1 cellular context compared by ENCODE assay signal in genomic region chr4:3207531-3208037, GRCh38.
TF ChIP-seq lines count a peak whose summit lies in the region.

No MANE protein-coding gene starts in this region.

TF ChIP-seq in HepG2, 621 proteins besides CTCF, POLR2A, EP300 and RAD21 (continued from another document and continues in another):
- TF ChIP-seq FOXP4 (CRISPR knock-in tag; IDR thresholded peaks at IDR 0.05) (peak; percentile 85), ATF1 (CRISPR knock-in tag; IDR thresholded peaks at IDR 0.05) (peak; percentile 71), ZFP1 (CRISPR knock-in tag; IDR thresholded peaks at IDR 0.05) (0 out of 2 replicates have a peak, but pooled peaks have one; percentile 49), GRHL1 (CRISPR knock-in tag; conservative IDR thresholded peaks at IDR 0.05) (no peak), SP5 (CRISPR knock-in tag; IDR thresholded peaks at IDR 0.05; ENCODE audit: borderline replicate concordance, low read depth) (no peak), PAX8 (CRISPR knock-in tag; IDR thresholded peaks at IDR 0.05; ENCODE audit: borderline replicate concordance) (no peak), NR2F6 (IDR thresholded peaks at IDR 0.05) (peak; percentile 68), NR2F6 (CRISPR knock-in tag; IDR thresholded peaks at IDR 0.05) (peak; percentile 84), HNF4G (IDR thresholded peaks at IDR 0.05; ENCODE audit: borderline replicate concordance, low read depth, low read length) (peak; percentile 54), HNF4G (CRISPR knock-in tag; IDR thresholded peaks at IDR 0.05; ENCODE audit: borderline replicate concordance, low read depth) (no peak), MEF2D (CRISPR knock-in tag; IDR thresholded peaks at IDR 0.05) (peak; percentile 61; the same call in 1 of the 2 replicates), MXD3 (CRISPR knock-in tag; IDR thresholded peaks at IDR 0.05) (no peak), PATZ1 (CRISPR knock-in tag; IDR thresholded peaks at IDR 0.05) (peak; percentile 81), NFYB (CRISPR knock-in tag; IDR thresholded peaks at IDR 0.05) (no peak), ZNF18 (CRISPR knock-in tag; IDR thresholded peaks at IDR 0.05; ENCODE audit: insufficient replicate concordance) (no peak), FOXA3 (CRISPR knock-in tag; IDR thresholded peaks at IDR 0.05) (peak; percentile 68), DPF2 (CRISPR knock-in tag; IDR thresholded peaks at IDR 0.05; ENCODE audit: borderline replicate concordance, low read depth) (peak; percentile 25; the same call in 1 of the 2 replicates), FOXA1 (IDR thresholded peaks at IDR 0.05) (no peak), FOXA1 (CRISPR knock-in tag; IDR thresholded peaks at IDR 0.05) (peak; percentile 70), NCOA2 (CRISPR knock-in tag; IDR thresholded peaks at IDR 0.05) (peak; percentile 90), HMG20B (CRISPR knock-in tag; conservative IDR thresholded peaks at IDR 0.05) (peak; percentile 87), HMG20A (CRISPR knock-in tag; IDR thresholded peaks at IDR 0.05; ENCODE audit: borderline replicate concordance) (peak; percentile 63; the same call in 1 of the 2 replicates), NR2C2 (CRISPR knock-in tag; IDR thresholded peaks at IDR 0.05; ENCODE audit: borderline replicate concordance) (peak; percentile 40; the same call in 1 of the 2 replicates), GTF3A (CRISPR knock-in tag; conservative IDR thresholded peaks at IDR 0.05) (no peak), CREB1 (IDR thresholded peaks at IDR 0.05) (peak; percentile 61; the same call in 1 of the 2 replicates), CREB1 (CRISPR knock-in tag; IDR thresholded peaks at IDR 0.05) (peak; percentile 63), CBX5 (CRISPR knock-in tag; IDR thresholded peaks at IDR 0.05; ENCODE audit: borderline replicate concordance) (0 out of 2 replicates have a peak, but pooled peaks have one; percentile 6), TP53 (CRISPR knock-in tag; conservative IDR thresholded peaks at IDR 0.05) (no peak), MXD4 (CRISPR knock-in tag; IDR thresholded peaks at IDR 0.05) (no peak), ZNF839 (CRISPR knock-in tag; IDR thresholded peaks at IDR 0.05; ENCODE audit: borderline replicate concordance) (no peak), ZNF878 (CRISPR knock-in tag; IDR thresholded peaks at IDR 0.05) (peak; percentile 41; the same call in 1 of the 2 replicates), HNF4A (CRISPR knock-in tag; IDR thresholded peaks at IDR 0.05) (peak; percentile 70), NKX3-1 (CRISPR knock-in tag; IDR thresholded peaks at IDR 0.05) (0 out of 2 replicates have a peak, but pooled peaks have one; percentile 42), ZNF609 (CRISPR knock-in tag; IDR thresholded peaks at IDR 0.05; ENCODE audit: borderline replicate concordance) (0 out of 2 replicates have a peak, but pooled peaks have one; percentile 47), SOX6 (IDR thresholded peaks at IDR 0.05) (no peak), SOX6 (CRISPR knock-in tag; IDR thresholded peaks at IDR 0.05) (peak; percentile 74), HOXA5 (CRISPR knock-in tag; IDR thresholded peaks at IDR 0.05) (no peak; the same call in 1 of the 2 replicates), ZBTB39 (CRISPR knock-in tag; IDR thresholded peaks at IDR 0.05) (no peak), ARID5B (CRISPR knock-in tag; IDR thresholded peaks at IDR 0.05) (peak; percentile 73), GATAD2A (CRISPR knock-in tag; IDR thresholded peaks at IDR 0.05) (peak; percentile 72), MED8 (CRISPR knock-in tag; IDR thresholded peaks at IDR 0.05; ENCODE audit: insufficient replicate concordance) (peak; percentile 44), YEATS4 (CRISPR knock-in tag; IDR thresholded peaks at IDR 0.05; ENCODE audit: borderline replicate concordance) (peak; percentile 37; the same call in 1 of the 2 replicates), IRF2 (CRISPR knock-in tag; IDR thresholded peaks at IDR 0.05) (0 out of 2 replicates have a peak, but pooled peaks have one; percentile 22), ZSCAN20 (CRISPR knock-in tag; IDR thresholded peaks at IDR 0.05; ENCODE audit: borderline replicate concordance) (no peak), ZNF124 (CRISPR knock-in tag; IDR thresholded peaks at IDR 0.05) (0 out of 2 replicates have a peak, but pooled peaks have one; percentile 24), SALL2 (CRISPR knock-in tag; IDR thresholded peaks at IDR 0.05) (no peak), DMAP1 (CRISPR knock-in tag; IDR thresholded peaks at IDR 0.05) (0 out of 2 replicates have a peak, but pooled peaks have one; percentile 19), SOX13 (IDR thresholded peaks at IDR 0.05) (peak; percentile 40; the same call in 1 of the 2 replicates), SOX13 (CRISPR knock-in tag; conservative IDR thresholded peaks at IDR 0.05 in 1 of 2, IDR thresholded peaks at IDR 0.05 in 1 of 2) (peak in 1 of 2 experiments; percentile 86; a peak in 2 of 4 replicates)
